In genomic region chr6:106618324-106618723, GRCh38 we compare ENCODE assay signal across 1 cellular context.
A peak's percentile ranks its signal among the peaks of the same experiment; 100 is the strongest.
TF ChIP-seq lines count a peak whose summit lies in the region.

No MANE protein-coding gene starts in this region.

TF ChIP-seq in HEK293, 187 proteins besides CTCF, POLR2A, EP300 and RAD21 (continued from another document):
- TF ChIP-seq, protein P1, sequence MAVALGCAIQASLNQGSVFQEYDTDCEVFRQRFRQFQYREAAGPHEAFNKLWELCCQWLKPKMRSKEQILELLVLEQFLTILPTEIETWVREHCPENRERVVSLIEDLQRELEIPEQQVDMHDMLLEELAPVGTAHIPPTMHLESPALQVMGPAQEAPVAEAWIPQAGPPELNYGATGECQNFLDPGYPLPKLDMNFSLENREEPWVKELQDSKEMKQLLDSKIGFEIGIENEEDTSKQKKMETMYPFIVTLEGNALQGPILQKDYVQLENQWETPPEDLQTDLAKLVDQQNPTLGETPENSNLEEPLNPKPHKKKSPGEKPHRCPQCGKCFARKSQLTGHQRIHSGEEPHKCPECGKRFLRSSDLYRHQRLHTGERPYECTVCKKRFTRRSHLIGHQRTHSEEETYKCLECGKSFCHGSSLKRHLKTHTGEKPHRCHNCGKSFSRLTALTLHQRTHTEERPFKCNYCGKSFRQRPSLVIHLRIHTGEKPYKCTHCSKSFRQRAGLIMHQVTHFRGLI (tag by site-specific recombination; IDR thresholded peaks at IDR 0.05): no peak
- TF ChIP-seq GLIS1 (tag by site-specific recombination; IDR thresholded peaks at IDR 0.05) (no peak), ZNF654 (tag by site-specific recombination; IDR thresholded peaks at IDR 0.05; ENCODE audit: low read depth) (no peak), SCRT2 (tag by site-specific recombination; IDR thresholded peaks at IDR 0.05) (no peak), ATF2 (tag by site-specific recombination; IDR thresholded peaks at IDR 0.05; ENCODE audit: low read depth) (peak; percentile 79; the same call in 1 of the 2 replicates), ZNF785 (tag by site-specific recombination; IDR thresholded peaks at IDR 0.05) (no peak), ZNF146 (tag by site-specific recombination; IDR thresholded peaks at IDR 0.05) (no peak), KLF1 (tag by site-specific recombination; IDR thresholded peaks at IDR 0.05) (no peak), ZNF433 (tag by site-specific recombination; IDR thresholded peaks at IDR 0.05; ENCODE audit: low read depth) (no peak), ZBTB1 (tag by site-specific recombination; IDR thresholded peaks at IDR 0.05) (no peak)
TF ChIP-seq in HEK293: peak in this region for 9.
